Comparison of ENCODE assay signal across 8 cellular contexts in the genomic region with DNA sequence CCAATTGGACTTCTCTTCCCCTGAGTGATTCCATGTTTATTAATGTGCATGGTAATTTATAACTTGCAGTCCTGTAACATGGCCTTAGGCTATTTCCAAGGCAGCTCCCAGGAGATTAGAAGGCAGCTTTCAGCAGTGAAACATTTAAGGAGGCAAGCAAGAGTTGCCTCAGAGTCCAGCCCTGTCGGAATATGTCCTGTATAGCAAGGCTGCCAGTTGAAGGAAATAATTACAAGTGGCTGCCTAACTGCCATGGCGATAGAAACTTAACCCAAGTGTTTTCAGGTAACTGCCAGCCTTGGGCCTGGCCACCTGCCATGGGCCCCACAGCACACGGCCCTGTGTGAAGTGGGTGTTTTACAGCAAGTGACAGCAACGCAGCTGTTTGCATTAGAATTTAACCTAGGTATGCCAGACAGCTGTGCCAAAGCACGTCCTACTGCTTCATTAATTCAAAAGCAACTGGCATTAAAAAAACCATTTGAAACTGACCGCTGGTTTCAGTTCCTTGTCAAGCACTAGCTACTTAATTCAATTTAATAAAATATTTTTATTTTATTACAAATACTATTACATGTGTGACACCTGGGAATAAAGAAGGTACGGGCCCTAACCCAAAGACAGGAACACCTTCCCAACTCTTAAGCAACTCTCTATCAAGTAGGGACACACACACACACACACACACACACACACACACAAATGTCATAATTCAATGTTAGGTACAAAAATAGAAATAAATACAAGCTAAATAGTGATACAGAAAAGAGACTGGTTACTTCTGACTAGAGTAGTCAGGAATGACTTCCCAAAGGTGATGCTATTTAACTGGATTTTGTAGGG.
DNase-seq lines count a peak whose midpoint lies in the region; ATAC-seq and TF ChIP-seq lines count a peak whose summit lies in the region.

No MANE protein-coding gene starts in this region.

- CTCF ChIA-PET in activated CD4-positive, alpha-beta memory T cell treated with anti-CD3 and anti-CD28 coated beads for 36 hours (lab: Charles Lee): no interaction called here

- peak; percentile 17 for TF ChIP-seq CTCF in chondrocyte (IDR thresholded peaks at IDR 0.05)

- H3K4me1 Mint-ChIP-seq in chondrocyte (ENCODE audit: low read depth): peaks cover 44% of the 10 kb centered on the region
- no peaks in the 10 kb centered on the region for H3K4me1 Mint-ChIP-seq in T-helper 17 cell
- H3K4me1 Mint-ChIP-seq in activated CD4-positive, alpha-beta memory T cell treated with anti-CD3 and anti-CD28 coated beads for 36 hours (ENCODE audit: low read depth): no peaks in the 10 kb centered on the region

- no peaks in the 10 kb centered on the region for H3K27me3 ChIP-seq in skeletal muscle tissue (ENCODE audit: control insufficient read depth in 3 of 3, insufficient read depth in 3 of 3, low read length in 3 of 3)

- H3K27ac Mint-ChIP-seq in chondrocyte (ENCODE audit: unreplicated experiment) (peak overlapping the region; percentile 66), T-helper 17 cell (no peak overlapping the region)
- H3K27ac Mint-ChIP-seq in activated CD4-positive, alpha-beta memory T cell treated with anti-CD3 and anti-CD28 coated beads for 36 hours: no peak overlapping the region

- POLR2A ChIA-PET in activated CD4-positive, alpha-beta memory T cell treated with anti-CD3 and anti-CD28 coated beads for 36 hours (lab: Charles Lee): no interaction called here

- peak overlapping the region; percentile 46 to 69 (median 68) for H3K9ac ChIP-seq in skeletal muscle tissue (ENCODE audit: low read depth in 1 of 3, low read length in 3 of 3)

- ATAC-seq in GM19468 (IDR thresholded peaks at IDR 0.05; ENCODE audit: extremely low read depth, unreplicated experiment) (peak; percentile 84), HG03469 (IDR thresholded peaks at IDR 0.05; ENCODE audit: unreplicated experiment) (no peak), T-helper 17 cell (no peak)

- H3K9me3 ChIP-seq in skeletal muscle tissue (ENCODE audit: control insufficient read depth in 3 of 3, low read length in 3 of 3) (no peaks in the 10 kb centered on the region), T-helper 17 cell (ENCODE audit: control insufficient read depth, low read length, poor library complexity, severe bottlenecking) (no peaks in the 10 kb centered on the region)

- no peaks in the 10 kb centered on the region for H3K27me3 Mint-ChIP-seq in chondrocyte (ENCODE audit: low read depth)
- peaks cover 23% of the 10 kb centered on the region for H3K27me3 Mint-ChIP-seq in T-helper 17 cell
- H3K27me3 Mint-ChIP-seq in activated CD4-positive, alpha-beta memory T cell treated with anti-CD3 and anti-CD28 coated beads for 36 hours: peaks cover 7% of the 10 kb centered on the region

- H3K4me3 Mint-ChIP-seq in chondrocyte (ENCODE audit: unreplicated experiment) (no peak overlapping the region), T-helper 17 cell (no peak overlapping the region)
- H3K4me3 Mint-ChIP-seq in activated CD4-positive, alpha-beta memory T cell treated with anti-CD3 and anti-CD28 coated beads for 36 hours: no peak overlapping the region

- H3K4me3 ChIP-seq in skeletal muscle tissue (ENCODE audit: low read length in 3 of 3): peak overlapping the region; percentile 28 to 39 (median 36)

- intact Hi-C loops in activated CD4-positive, alpha-beta memory T cell treated with anti-CD3 and anti-CD28 coated beads for 36 hours (cut with micrococcal nuclease): no loop called here

- H3K4me1 ChIP-seq in skeletal muscle tissue (ENCODE audit: control insufficient read depth in 3 of 3, insufficient read depth in 3 of 3, low read length in 3 of 3): peaks cover 7 to 25% (median 7%) of the 10 kb centered on the region in 3 donors

- peaks cover 8% of the 10 kb centered on the region for H3K9me3 Mint-ChIP-seq in chondrocyte (ENCODE audit: low read depth)
- H3K9me3 Mint-ChIP-seq in activated CD4-positive, alpha-beta memory T cell treated with anti-CD3 and anti-CD28 coated beads for 36 hours: no peaks in the 10 kb centered on the region

- H3K27ac ChIP-seq in skeletal muscle tissue (ENCODE audit: low read depth, low read length): peak overlapping the region; percentile 94

- no peaks in the 10 kb centered on the region for H3K36me3 ChIP-seq in skeletal muscle tissue (ENCODE audit: control insufficient read depth in 3 of 3, insufficient read depth in 3 of 3, low read length in 3 of 3)

- DNase-seq in NCI-H1092 (lab: John Stamatoyannopoulos, UW) (peak; percentile 14), chondrocyte (ENCODE audit: low spot score) (no peak), amygdala (lab: John Stamatoyannopoulos, UW) (no peak), T-helper 17 cell (no peak)
- DNase-seq in activated CD4-positive, alpha-beta memory T cell treated with anti-CD3 and anti-CD28 coated beads for 36 hours: no peak

- H3K36me3 Mint-ChIP-seq in chondrocyte (ENCODE audit: low read depth) (peaks cover 1% of the 10 kb centered on the region), T-helper 17 cell (ENCODE audit: low read depth) (no peaks in the 10 kb centered on the region)
- H3K36me3 Mint-ChIP-seq in activated CD4-positive, alpha-beta memory T cell treated with anti-CD3 and anti-CD28 coated beads for 36 hours: no peaks in the 10 kb centered on the region
